ENCODE assay signal across 8 cellular contexts in the genomic region with DNA sequence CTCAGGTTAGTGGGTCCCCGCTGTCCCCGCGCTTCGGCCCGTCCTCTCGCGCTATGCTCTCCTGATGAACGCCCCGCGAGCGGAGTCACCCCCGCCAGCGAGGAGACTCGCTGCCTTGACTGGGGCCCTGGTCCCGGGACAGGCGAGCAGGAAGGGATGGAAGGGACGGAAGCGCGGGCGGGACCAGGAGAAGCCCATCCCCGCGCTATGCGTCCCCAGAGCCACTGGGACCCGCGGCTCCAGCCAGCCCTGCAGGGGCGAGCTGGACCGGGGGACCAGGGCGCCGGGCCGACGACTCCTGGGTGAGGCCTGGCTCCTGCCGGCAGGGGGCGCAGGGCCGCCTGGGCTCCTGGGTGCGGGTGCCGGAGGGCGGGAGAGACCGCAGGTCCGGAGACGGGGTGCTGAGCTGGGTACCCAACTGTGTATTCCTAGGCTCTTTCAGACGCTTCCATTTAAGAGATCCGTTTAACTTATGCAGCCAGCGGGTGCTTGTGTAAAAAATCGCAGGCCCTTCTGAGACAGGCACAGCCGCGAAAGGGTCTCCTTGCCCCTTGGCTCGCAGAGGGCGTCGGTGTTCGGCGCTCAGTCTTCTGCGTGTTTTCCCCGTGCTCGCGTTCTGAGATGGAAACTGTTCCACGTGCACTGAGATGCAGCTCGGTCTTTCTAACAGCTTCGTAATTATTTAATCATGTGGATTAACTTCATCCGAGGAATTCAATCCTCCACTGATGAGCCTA. TPM values are rescaled to one million over a fixed set of nuclear protein-coding genes. Genes with fewer than 3 reads are reported as not detected.
DNase-seq lines count a peak whose midpoint lies in the region; ATAC-seq, FAIRE-seq and TF ChIP-seq lines count a peak whose summit lies in the region.

No MANE protein-coding gene starts in this region.

- peak overlapping the region; percentile 74 for H2AFZ ChIP-seq in HCT116 (ENCODE audit: low read depth, low read length, poor library complexity, severe bottlenecking)

- H3K9ac ChIP-seq in HCT116 (ENCODE audit: low read length) (no peak overlapping the region), kidney (ENCODE audit: low read length in 2 of 2) (peak overlapping the region; percentile 16 to 62)

- no peaks in the 10 kb centered on the region; the same call in 1 of the 2 replicates for H3K27me3 ChIP-seq in HCT116 (ENCODE audit: insufficient read depth, low read length)

- RAD21 ChIA-PET in HCT116 (lab: Charles Lee; ENCODE audit: low non-redundant PET in 1 of 2, low total read pairs in 2 of 2, uncharacterized antibody in 2 of 2, unreplicated experiment in 2 of 2): no interaction called here

- H3K27me3 Mint-ChIP-seq in central memory CD8-positive, alpha-beta T cell: no peaks in the 10 kb centered on the region

- H3K79me2 ChIP-seq in HCT116 (ENCODE audit: insufficient read depth, low read length): no peaks in the 10 kb centered on the region

- H3K9me3 ChIP-seq in HCT116 (ENCODE audit: control insufficient read depth in 1 of 2, insufficient read depth in 1 of 2, low read depth in 1 of 2, low read length in 2 of 2): no peaks in the 10 kb centered on the region
- H3K9me3 ChIP-seq in kidney (ENCODE audit: control insufficient read depth in 1 of 2, low read length in 2 of 2): no peaks in the 10 kb centered on the region

- H3K9me2 ChIP-seq in HCT116 (ENCODE audit: insufficient read depth): no peaks in the 10 kb centered on the region

- H3K4me1 ChIP-seq in HCT116 (ENCODE audit: control insufficient read depth in 1 of 2, insufficient read depth in 2 of 2, low read length in 2 of 2) (peaks cover 2 to 9% of the 10 kb centered on the region in 2 experiments; a peak in 3 of 4 replicates), kidney (ENCODE audit: control insufficient read depth in 1 of 2, insufficient read depth in 1 of 2, low read depth in 1 of 2, low read length in 2 of 2) (peaks cover 5 to 6% of the 10 kb centered on the region in 2 donors)

- no TSS peak for BruUV-seq in HCT116 (replicated peaks; lab: Mats Ljungman, UMichigan)

- H3K4me2 ChIP-seq in HCT116 (ENCODE audit: low read length): peak overlapping the region; percentile 63

- intact Hi-C loops in HCT116 (cut with micrococcal nuclease) (no loop called here), kidney (cut with DNase I) (no loop called here)

- TF ChIP-seq CTCF in GM10248 (IDR thresholded peaks at IDR 0.05; ENCODE audit: control extremely low read depth, extremely low read depth, low read depth, missing control alignments) (peak; percentile 96), HCT116 (IDR thresholded peaks at IDR 0.05 in 2 of 3, conservative IDR thresholded peaks at IDR 0.05 in 1 of 3; ENCODE audit: borderline replicate concordance in 1 of 3, insufficient read depth in 1 of 3, low read depth in 2 of 3, low read length in 2 of 3) (peak; percentile 25 to 97 (median 92); a peak in 5 of 6 replicates), kidney (IDR thresholded peaks at IDR 0.05; ENCODE audit: borderline replicate concordance, extremely low read depth, insufficient read depth) (peak; percentile 79)

- no peak for TF ChIP-seq POLR2A in HCT116 (IDR thresholded peaks at IDR 0.05; ENCODE audit: borderline replicate concordance, extremely low read depth, insufficient read depth, insufficient read length)

- H3K4me1 Mint-ChIP-seq in central memory CD8-positive, alpha-beta T cell: peaks cover 11% of the 10 kb centered on the region

- POLR2A ChIA-PET in GM10248 (lab: Yijun Ruan, JAX) (no interaction called here), HCT116 (lab: Charles Lee) (no interaction called here)

- TF ChIP-seq RAD21 in HCT116 (IDR thresholded peaks at IDR 0.05; ENCODE audit: low read depth): peak; percentile 31; the same call in 1 of the 2 replicates

- FAIRE-seq in kidney (lab: Jason Lieb, UNC): no peak

- CTCF ChIA-PET in GM10248 (lab: Yijun Ruan, JAX): interaction anchor here (0.7 to 6.2 kb wide), 13 partner anchors 8 to 269 kb away, joined by 3 to 94 read pairs (median 5); no protein-coding TSS in a partner anchor
- CTCF ChIA-PET in HCT116 (lab: Charles Lee): interaction anchor here (0.9 to 2.8 kb wide), 13 partner anchors 8 to 59 kb away, joined by 3 to 14 read pairs (median 5); no protein-coding TSS in a partner anchor

- peak overlapping the region; percentile 77 for H3K4me3 Mint-ChIP-seq in central memory CD8-positive, alpha-beta T cell

- H3K36me3 ChIP-seq in HCT116 (ENCODE audit: control insufficient read depth in 1 of 2, insufficient read depth in 2 of 2, low read length in 2 of 2): no peaks in the 10 kb centered on the region
- H3K36me3 ChIP-seq in kidney (ENCODE audit: control insufficient read depth in 1 of 2, insufficient read depth in 2 of 2, low read length in 2 of 2): no peaks in the 10 kb centered on the region

- peak overlapping the region; percentile 83 for H3K27ac Mint-ChIP-seq in central memory CD8-positive, alpha-beta T cell (ENCODE audit: low read depth)

- no peaks in the 10 kb centered on the region for H4K20me1 ChIP-seq in HCT116 (ENCODE audit: insufficient read depth)

- DNase-seq in GM10248 (ENCODE audit: extremely low spot score) (peak; percentile 88), HCT116 (ENCODE audit: low read depth, low spot score) (peak; percentile 15), NAMALWA (ENCODE audit: low spot score) (peak; percentile 25), kidney (peak; percentile 90), NCI-H1694 treated with DMSO at 0.1 percent for 48 hours (lab: John Stamatoyannopoulos, UW) (no peak)
- peak; percentile 88 for DNase-seq in activated CD4-positive, CD25-positive, alpha-beta regulatory T cell treated with anti-CD3 and anti-CD28 coated beads, Interleukin-2, amount 50 U/mL, for 72 hours
- peak; percentile 69 to 70 for DNase-seq in central memory CD8-positive, alpha-beta T cell (ENCODE audit: low spot score in 2 of 2)
- peak; percentile 79 for DNase-seq in stimulated activated CD4-positive, alpha-beta T cell treated with anti-CD3 and anti-CD28 coated beads, Interleukin-12 subunit alpha, Interleukin-12 subunit beta, amount 100 ng/mL, for 4 hours

- H3K9me3 Mint-ChIP-seq in central memory CD8-positive, alpha-beta T cell: no peaks in the 10 kb centered on the region

- H3K27ac ChIP-seq in HCT116 (ENCODE audit: low read depth, low read length): no peak overlapping the region
- H3K27ac ChIP-seq in kidney (ENCODE audit: low read depth in 2 of 2, low read length in 2 of 2): peak overlapping the region; percentile 47 to 60

- H3K4me3 ChIP-seq in HCT116 (replicated peaks in 1 of 2; ENCODE audit: low read depth in 1 of 2, low read length in 2 of 2) (peak overlapping the region in 1 of 2 experiments; percentile 18; a peak in 1 of 4 replicates), kidney (ENCODE audit: low read length in 2 of 2) (peak overlapping the region; percentile 62 to 72)

- peak; percentile 100 for ATAC-seq in HCT116
- peak; percentile 74 for ATAC-seq in central memory CD8-positive, alpha-beta T cell (replicated peaks; ENCODE audit: extremely low read depth, poor library complexity, severe bottlenecking)

- peaks cover 17% of the 10 kb centered on the region for H3K36me3 Mint-ChIP-seq in central memory CD8-positive, alpha-beta T cell (ENCODE audit: insufficient read depth)

TF ChIP-seq in HCT116, 20 proteins besides CTCF, POLR2A, EP300 and RAD21:
- TF ChIP-seq YY1 (IDR thresholded peaks at IDR 0.05; ENCODE audit: extremely low read depth, insufficient replicate concordance, low read depth, low read length): no peak
- TF ChIP-seq ZNF274 (IDR thresholded peaks at IDR 0.05; ENCODE audit: low read depth, low read length): no peak
- TF ChIP-seq ZFX (IDR thresholded peaks at IDR 0.05): no peak
- TF ChIP-seq, protein P1, sequence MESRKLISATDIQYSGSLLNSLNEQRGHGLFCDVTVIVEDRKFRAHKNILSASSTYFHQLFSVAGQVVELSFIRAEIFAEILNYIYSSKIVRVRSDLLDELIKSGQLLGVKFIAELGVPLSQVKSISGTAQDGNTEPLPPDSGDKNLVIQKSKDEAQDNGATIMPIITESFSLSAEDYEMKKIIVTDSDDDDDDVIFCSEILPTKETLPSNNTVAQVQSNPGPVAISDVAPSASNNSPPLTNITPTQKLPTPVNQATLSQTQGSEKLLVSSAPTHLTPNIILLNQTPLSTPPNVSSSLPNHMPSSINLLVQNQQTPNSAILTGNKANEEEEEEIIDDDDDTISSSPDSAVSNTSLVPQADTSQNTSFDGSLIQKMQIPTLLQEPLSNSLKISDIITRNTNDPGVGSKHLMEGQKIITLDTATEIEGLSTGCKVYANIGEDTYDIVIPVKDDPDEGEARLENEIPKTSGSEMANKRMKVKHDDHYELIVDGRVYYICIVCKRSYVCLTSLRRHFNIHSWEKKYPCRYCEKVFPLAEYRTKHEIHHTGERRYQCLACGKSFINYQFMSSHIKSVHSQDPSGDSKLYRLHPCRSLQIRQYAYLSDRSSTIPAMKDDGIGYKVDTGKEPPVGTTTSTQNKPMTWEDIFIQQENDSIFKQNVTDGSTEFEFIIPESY (IDR thresholded peaks at IDR 0.05; ENCODE audit: extremely low read depth, insufficient replicate concordance, low read length): no peak
- TF ChIP-seq SIN3A (IDR thresholded peaks at IDR 0.05; ENCODE audit: low read depth): no peak
- no peak for TF ChIP-seq EZH2 (IDR thresholded peaks at IDR 0.05)
- TF ChIP-seq TCF7L2 (IDR thresholded peaks at IDR 0.05; ENCODE audit: borderline replicate concordance, extremely low read depth, insufficient read depth, insufficient read length): no peak

RNA-seq across cellular contexts. Expression of gene SYCP2, which starts 0.6 kb away (rescaled TPM):
- total RNA-seq in HCT116 (2021; ENCODE audit: unreplicated experiment) (0.59 TPM), kidney (3.0 TPM)
- 0.13 TPM in 1 of 2 replicates, not detected in the other for polyA plus RNA-seq in HCT116 (2012)
- polyA plus RNA-seq in kidney (ENCODE audit: insufficient read depth, low read depth, low replicate concordance): 2.1 TPM

RNA-seq across cellular contexts. Expression of gene PPP1R3D, which starts 6.1 kb away (rescaled TPM):
- total RNA-seq in HCT116 (2021; ENCODE audit: unreplicated experiment) (2.7 TPM), kidney (7.6 TPM)
- 0.97 and 1.1 TPM in 2 replicates for polyA plus RNA-seq in HCT116 (2012)
- 4.2 TPM for polyA plus RNA-seq in kidney (ENCODE audit: insufficient read depth, low read depth, low replicate concordance)

RNA-seq across cellular contexts. Expression of gene FAM217B, which starts 6.2 kb away (rescaled TPM):
- total RNA-seq in HCT116 (2021; ENCODE audit: unreplicated experiment) (8.1 TPM), kidney (15.5 TPM)
- polyA plus RNA-seq in HCT116 (2012): 1.8 and 2.5 TPM in 2 replicates
- 3.2 TPM for polyA plus RNA-seq in kidney (ENCODE audit: insufficient read depth, low read depth, low replicate concordance)

RNA-seq across cellular contexts. Expression of gene CDH26, which starts 24.2 kb away (rescaled TPM):
- total RNA-seq in HCT116 (2021; ENCODE audit: unreplicated experiment) (0.34 TPM), kidney (2.4 TPM)
- 0.16 and 0.26 TPM in 2 replicates for polyA plus RNA-seq in HCT116 (2012)
- 0.47 TPM for polyA plus RNA-seq in kidney (ENCODE audit: insufficient read depth, low read depth, low replicate concordance)
